ENCODE assay signal across 23 cellular contexts in the genomic region with DNA sequence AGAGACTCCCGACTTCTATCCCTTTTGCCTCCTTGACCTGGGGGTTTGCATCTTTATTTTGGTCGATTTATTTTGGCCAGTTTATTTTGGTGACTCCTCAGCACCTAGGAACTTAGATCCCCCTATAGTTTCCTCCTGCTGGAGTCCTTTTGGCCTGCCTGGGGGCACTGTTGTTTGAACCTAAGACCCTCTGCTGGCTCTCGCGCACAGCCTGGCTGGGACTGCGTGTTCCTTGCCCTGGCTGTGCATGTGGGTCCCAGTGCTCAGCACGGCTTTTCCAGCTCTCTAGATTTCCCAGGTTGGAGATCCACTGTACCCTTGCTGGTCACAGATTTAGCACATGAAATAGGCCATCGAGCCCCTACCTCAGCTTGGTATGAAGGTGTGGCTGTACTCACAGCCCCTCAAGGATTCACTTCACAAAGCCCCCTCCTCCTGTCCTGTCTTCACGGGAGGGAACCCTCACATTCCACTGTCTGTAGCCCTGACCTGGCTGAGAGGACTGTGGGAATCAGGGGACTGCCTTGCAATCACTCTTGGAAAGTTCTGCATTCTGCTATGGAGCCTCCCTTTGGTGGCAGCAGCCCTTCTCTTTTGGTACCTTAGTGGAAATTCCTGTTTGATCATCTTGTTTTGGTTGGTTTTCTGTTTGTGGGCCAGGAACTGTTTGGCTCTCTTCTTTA. TPM values are rescaled to one million over a fixed set of nuclear protein-coding genes. Genes with fewer than 3 reads are reported as not detected.
DNase-seq lines count a peak whose midpoint lies in the region; ATAC-seq and TF ChIP-seq lines count a peak whose summit lies in the region.
"Had no signal": no experiment of that assay in that cellular context is flagged by ENCODE, and none has a peak within 500 bp of the region (broad histone marks: within the 10 kb centered on the region; RNA-seq: fewer than 3 reads in every experiment).

No MANE protein-coding gene starts in this region.

- no peaks in the 10 kb centered on the region for H3K79me1 ChIP-seq in trophoblast cell (ENCODE audit: low read length)

- peaks cover 77% of the 10 kb centered on the region for H3K36me3 Mint-ChIP-seq in activated T-cell treated with anti-CD3 and anti-CD28 coated beads, Interleukin-2, amount 50 U/mL, for 24 hours (ENCODE audit: low read depth)
- H3K36me3 Mint-ChIP-seq in brain: peaks cover 50% of the 10 kb centered on the region

- TF ChIP-seq CTCF in brain (conservative IDR thresholded peaks at IDR 0.05) (no peak), osteoblast (IDR thresholded peaks at IDR 0.05; ENCODE audit: extremely low read depth, low read depth, low read length) (no peak)

- no peak overlapping the region for H4K12ac ChIP-seq in trophoblast cell (ENCODE audit: low read depth, low read length)

- no peak overlapping the region for H2AFZ ChIP-seq in trophoblast cell (ENCODE audit: insufficient read depth, low read length, poor library complexity)
- no peak overlapping the region for H2AFZ ChIP-seq in osteoblast (ENCODE audit: low read length)

- H3K36me3 ChIP-seq in HUES64 (ENCODE audit: insufficient read depth, low read length): peaks cover 4% of the 10 kb centered on the region; the same call in 1 of the 2 replicates
- H3K36me3 ChIP-seq in trophoblast cell (ENCODE audit: control insufficient read depth in 1 of 2, insufficient read depth in 2 of 2, low read length in 2 of 2): peaks cover 8 to 11% of the 10 kb centered on the region in 2 experiments
- H3K36me3 ChIP-seq in osteoblast (ENCODE audit: insufficient read depth, low read length): no peaks in the 10 kb centered on the region
- H3K36me3 ChIP-seq: gastrocnemius medialis had no signal

- no peaks in the 10 kb centered on the region for H3K79me2 ChIP-seq in trophoblast cell (ENCODE audit: control insufficient read depth, insufficient read depth, low read length, poor library complexity)
- H3K79me2 ChIP-seq in osteoblast (ENCODE audit: insufficient read depth, low read length): peaks cover 89% of the 10 kb centered on the region

- peak overlapping the region; percentile 70 for H3K27ac Mint-ChIP-seq in activated T-cell treated with anti-CD3 and anti-CD28 coated beads, Interleukin-2, amount 50 U/mL, for 24 hours
- peak overlapping the region in 3 of 5 experiments; percentile 18 to 21 (median 19) for H3K27ac Mint-ChIP-seq in brain
- H3K27ac Mint-ChIP-seq: dendritic cell treated with granulocyte-macrophage colony-stimulating factor and Interleukin-4, amounts not matched to agents 40 ng/mL and 50 ng/mL, for 4 days; stimulated activated naive CD8-positive, alpha-beta T cell treated with anti-CD3 and anti-CD28 coated beads, Interleukin-15, Interleukin-2, amounts not matched to agents 100 ng/mL and 50 ng/mL, for 24 hours had no signal

- no peak overlapping the region for H3K23ac ChIP-seq in trophoblast cell (ENCODE audit: low read length)

- H3K27me3 ChIP-seq in HUES64 (ENCODE audit: insufficient read depth, low read length) (no peaks in the 10 kb centered on the region), trophoblast cell (ENCODE audit: insufficient read depth, low read length) (no peaks in the 10 kb centered on the region), osteoblast (ENCODE audit: insufficient read depth, low read length) (no peaks in the 10 kb centered on the region)
- H3K27me3 ChIP-seq: gastrocnemius medialis had no signal

- H3K27ac ChIP-seq in HUES64 (ENCODE audit: low read depth, low read length) (peak overlapping the region; percentile 22; the same call in 1 of the 2 replicates), trophoblast cell (ENCODE audit: low read depth, low read length) (no peak overlapping the region), osteoblast (ENCODE audit: low read depth, low read length) (no peak overlapping the region)
- H3K27ac ChIP-seq: epithelial cell of prostate had no signal

- ATAC-seq in HG03457 (IDR thresholded peaks at IDR 0.05; ENCODE audit: unreplicated experiment) (no peak), GM21447 (IDR thresholded peaks at IDR 0.05; ENCODE audit: unreplicated experiment) (no peak)
- ATAC-seq: gastrocnemius medialis, left colon, sciatic nerve had no signal

- H2BK5ac ChIP-seq in trophoblast cell (ENCODE audit: low read depth, low read length, poor library complexity): no peak overlapping the region

- no peak for DNase-seq in activated T-cell treated with anti-CD3 and anti-CD28 coated beads, Interleukin-2, amount 50 U/mL, for 24 hours
- no peak for DNase-seq in activated T-cell treated with anti-CD3 and anti-CD28 coated beads for 4 hours
- DNase-seq in trophoblast cell: no peak
- no peak for DNase-seq in osteoblast (ENCODE audit: insufficient read length, low spot score, missing footprints)
- DNase-seq: activated CD8-positive, alpha-beta memory T cell treated with anti-CD3 and anti-CD28 coated beads, Interleukin-2, amount 50 U/mL, for 48 hours; gastrocnemius medialis; GOT3; left colon; MV-4-11; NCI-H2029; nucleus accumbens had no signal

- H3K9me3 ChIP-seq in HUES64 (ENCODE audit: insufficient read depth, low read depth, low read length) (no peaks in the 10 kb centered on the region), trophoblast cell (ENCODE audit: insufficient read depth, low read depth, low read length) (no peaks in the 10 kb centered on the region), osteoblast (ENCODE audit: low read depth, low read length) (no peaks in the 10 kb centered on the region)
- H3K9me3 ChIP-seq: gastrocnemius medialis had no signal

- H4K8ac ChIP-seq in trophoblast cell (ENCODE audit: low read depth, low read length): no peak overlapping the region

- no peak overlapping the region for H3K18ac ChIP-seq in trophoblast cell (ENCODE audit: low read length)

- H4K20me1 ChIP-seq in osteoblast (ENCODE audit: insufficient read depth, low read length): peaks cover 64% of the 10 kb centered on the region

- H3K4me3 ChIP-seq in HUES64 (ENCODE audit: low read length) (no peak overlapping the region), trophoblast cell (ENCODE audit: low read depth, low read length) (no peak overlapping the region), osteoblast (ENCODE audit: insufficient read depth, low read length) (no peak overlapping the region)
- H3K4me3 ChIP-seq: gastrocnemius medialis had no signal

- H3K9me3 Mint-ChIP-seq in activated T-cell treated with anti-CD3 and anti-CD28 coated beads, Interleukin-2, amount 50 U/mL, for 24 hours: no peaks in the 10 kb centered on the region
- H3K9me3 Mint-ChIP-seq in brain: no peaks in the 10 kb centered on the region
- H3K9me3 Mint-ChIP-seq: dendritic cell treated with granulocyte-macrophage colony-stimulating factor and Interleukin-4, amounts not matched to agents 40 ng/mL and 50 ng/mL, for 4 days; stimulated activated naive CD8-positive, alpha-beta T cell treated with anti-CD3 and anti-CD28 coated beads, Interleukin-15, Interleukin-2, amounts not matched to agents 100 ng/mL and 50 ng/mL, for 24 hours had no signal

- no peak overlapping the region for H4K91ac ChIP-seq in trophoblast cell (ENCODE audit: low read depth, low read length)

- peaks cover 87% of the 10 kb centered on the region for H3K4me1 Mint-ChIP-seq in activated T-cell treated with anti-CD3 and anti-CD28 coated beads, Interleukin-2, amount 50 U/mL, for 24 hours (ENCODE audit: low read depth)
- H3K4me1 Mint-ChIP-seq in brain: peaks cover 8% of the 10 kb centered on the region

- no peak overlapping the region for H3K14ac ChIP-seq in trophoblast cell (ENCODE audit: low read length)

- H3K4me2 ChIP-seq in trophoblast cell (ENCODE audit: low read length) (no peak overlapping the region), osteoblast (ENCODE audit: insufficient read depth, low read length) (no peak overlapping the region)

- H3K4me1 ChIP-seq in HUES64 (ENCODE audit: insufficient read depth, low read length) (peaks cover 2% of the 10 kb centered on the region; the same call in 1 of the 2 replicates), trophoblast cell (ENCODE audit: control insufficient read depth in 1 of 2, insufficient read depth in 2 of 2, low read length in 2 of 2) (peaks cover 0 to 4% of the 10 kb centered on the region in 2 experiments), osteoblast (ENCODE audit: insufficient read depth, low read length) (no peaks in the 10 kb centered on the region)

- no peak overlapping the region for H2BK12ac ChIP-seq in trophoblast cell (ENCODE audit: low read length)

- H3K4ac ChIP-seq in trophoblast cell (ENCODE audit: low read depth, low read length): peak overlapping the region; percentile 22

- H3K27me3 Mint-ChIP-seq in activated T-cell treated with anti-CD3 and anti-CD28 coated beads, Interleukin-2, amount 50 U/mL, for 24 hours: no peaks in the 10 kb centered on the region
- H3K27me3 Mint-ChIP-seq in brain: peaks cover 3% of the 10 kb centered on the region
- H3K27me3 Mint-ChIP-seq: dendritic cell treated with granulocyte-macrophage colony-stimulating factor and Interleukin-4, amounts not matched to agents 40 ng/mL and 50 ng/mL, for 4 days; stimulated activated naive CD8-positive, alpha-beta T cell treated with anti-CD3 and anti-CD28 coated beads, Interleukin-15, Interleukin-2, amounts not matched to agents 100 ng/mL and 50 ng/mL, for 24 hours had no signal

- no peak overlapping the region for H2AK5ac ChIP-seq in trophoblast cell (ENCODE audit: low read length)

- no peak overlapping the region for H3K9ac ChIP-seq in HUES64 (ENCODE audit: low read depth, low read length)
- no peak overlapping the region for H3K9ac ChIP-seq in trophoblast cell (ENCODE audit: low read length)

- H2BK120ac ChIP-seq in trophoblast cell (ENCODE audit: insufficient read depth, low read length, poor library complexity): no peak overlapping the region

- no peak overlapping the region for H3K4me3 Mint-ChIP-seq in activated T-cell treated with anti-CD3 and anti-CD28 coated beads, Interleukin-2, amount 50 U/mL, for 24 hours
- peak overlapping the region in 1 of 5 experiments; percentile 20 for H3K4me3 Mint-ChIP-seq in brain
- H3K4me3 Mint-ChIP-seq: dendritic cell treated with granulocyte-macrophage colony-stimulating factor and Interleukin-4, amounts not matched to agents 40 ng/mL and 50 ng/mL, for 4 days; stimulated activated naive CD8-positive, alpha-beta T cell treated with anti-CD3 and anti-CD28 coated beads, Interleukin-15, Interleukin-2, amounts not matched to agents 100 ng/mL and 50 ng/mL, for 24 hours had no signal

- 89% methylated on average over 8 of the region's 8 CpGs for WGBS in HUES64
- no CpG with 5 or more reads among the region's 8 CpGs for WGBS in trophoblast cell (ENCODE audit: extremely low coverage, insufficient coverage, insufficient read length)

RNA-seq across cellular contexts. Expression of gene UBAC2, which starts 8.3 kb away (rescaled TPM):
- polyA plus RNA-seq in HUES64 (2013, experiment 1 of 2): 55.9 TPM
- polyA plus RNA-seq in HUES64 (2013, experiment 2 of 2): 66.3 TPM
- polyA plus RNA-seq in brain (ENCODE audit: insufficient read depth, low read depth, low replicate concordance): 85.7 TPM
- 63.6 and 64.8 TPM in 2 replicates for polyA plus RNA-seq in trophoblast cell (2013)
- total RNA-seq in osteoblast: 36.9 and 43.3 TPM in 2 replicates

RNA-seq across cellular contexts. Expression of gene GPR18, which starts 49.2 kb away (rescaled TPM):
- polyA plus RNA-seq in HUES64 (2013, experiment 1 of 2): not detected
- not detected for polyA plus RNA-seq in HUES64 (2013, experiment 2 of 2)
- polyA plus RNA-seq in brain (ENCODE audit: insufficient read depth, low read depth, low replicate concordance): not detected
- polyA plus RNA-seq in trophoblast cell (2013): not detected in 2 replicates
- total RNA-seq in osteoblast: under 0.01 TPM in 1 of 2 replicates, not detected in the other
- total RNA-seq: Daoy, gastrocnemius medialis, NCI-H460, RPMI7951, sciatic nerve had no signal
- polyA plus RNA-seq: urinary bladder had no signal
